Comparison of ENCODE assay signal across 15 cellular contexts in the genomic region with DNA sequence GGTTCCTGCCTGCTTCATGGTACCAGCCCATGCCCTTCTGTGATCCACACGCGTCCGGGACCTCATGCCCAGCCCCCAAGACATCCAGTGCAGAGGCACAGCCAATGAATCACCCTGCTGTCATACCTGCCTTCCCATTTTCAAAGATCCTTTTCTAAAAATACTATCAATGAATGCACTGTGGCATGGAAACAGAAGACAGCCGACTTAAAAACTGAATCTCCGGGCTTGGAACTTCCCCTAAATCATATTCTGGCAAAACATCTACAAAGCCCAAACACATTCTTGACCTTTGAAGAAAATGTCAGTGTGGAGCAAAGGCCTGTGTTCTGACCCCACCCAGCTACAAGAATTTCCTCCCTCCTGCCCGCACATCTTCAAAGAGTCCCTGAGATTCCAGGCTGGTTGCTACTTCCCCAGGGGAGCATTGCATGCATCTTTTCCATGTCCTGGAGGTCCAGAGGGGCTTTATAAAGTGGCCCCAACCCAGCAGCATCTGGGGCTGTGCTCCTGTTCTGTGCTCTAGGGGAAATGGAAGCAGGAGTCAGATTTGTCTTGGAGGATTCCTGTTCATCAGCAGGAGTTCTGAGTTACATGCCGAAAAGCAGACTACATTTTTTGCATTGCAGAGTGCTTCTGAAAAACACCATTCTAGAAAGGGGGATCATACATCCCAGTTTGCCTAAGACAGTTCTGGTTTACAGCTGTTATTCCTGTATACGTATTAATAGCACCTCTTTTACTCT.
DNase-seq lines count a peak whose midpoint lies in the region; ATAC-seq, FAIRE-seq and TF ChIP-seq lines count a peak whose summit lies in the region.
"Had no signal": no experiment of that assay in that cellular context is flagged by ENCODE, and none has a peak within 500 bp of the region (broad histone marks: within the 10 kb centered on the region; RNA-seq: fewer than 3 reads in every experiment).

No MANE protein-coding gene starts in this region.

- no peak overlapping the region for H2AFZ ChIP-seq in keratinocyte (ENCODE audit: control insufficient read depth, low read length)

- H3K9me3 ChIP-seq in adipocyte (ENCODE audit: control insufficient read depth, low read length) (peaks cover 5% of the 10 kb centered on the region), keratinocyte (ENCODE audit: control insufficient read depth, low read depth, low read length) (no peaks in the 10 kb centered on the region), stomach smooth muscle (ENCODE audit: control insufficient read depth in 2 of 2, low read length in 2 of 2) (no peaks in the 10 kb centered on the region)
- H3K9me3 ChIP-seq: adrenal gland, tibial nerve had no signal

- peak overlapping the region; percentile 47 for H3K4me2 ChIP-seq in keratinocyte (ENCODE audit: control insufficient read depth, extremely low read depth, insufficient read depth, low read depth, low read length)

- FAIRE-seq in keratinocyte (lab: Jason Lieb, UNC): no peak
- FAIRE-seq: A204.1 had no signal

- dilution Hi-C loops in keratinocyte (cut with MboI; ENCODE audit: extremely low pct_ligation_motif_present, low sequenced_read_pairs): no loop called here

- peaks cover 27% of the 10 kb centered on the region for H3K27me3 Mint-ChIP-seq in activated CD8-positive, alpha-beta memory T cell treated with anti-CD3 and anti-CD28 coated beads, Interleukin-2, amount 10 ng/mL, durations not matched to agents 7 days and 5 days

- H3K36me3 Mint-ChIP-seq in activated CD8-positive, alpha-beta memory T cell treated with anti-CD3 and anti-CD28 coated beads, Interleukin-2, amount 10 ng/mL, durations not matched to agents 7 days and 5 days: no peaks in the 10 kb centered on the region

- no peaks in the 10 kb centered on the region for H3K36me3 ChIP-seq in adipocyte (ENCODE audit: control insufficient read depth, insufficient read depth, low read length, severe bottlenecking)
- no peaks in the 10 kb centered on the region for H3K36me3 ChIP-seq in keratinocyte (ENCODE audit: control insufficient read depth in 2 of 2, extremely low read depth in 1 of 2, insufficient read depth in 2 of 2, low read length in 2 of 2)
- H3K36me3 ChIP-seq in stomach smooth muscle (ENCODE audit: control insufficient read depth in 2 of 2, insufficient read depth in 2 of 2, low read length in 2 of 2): no peaks in the 10 kb centered on the region
- H3K36me3 ChIP-seq: adrenal gland, tibial nerve had no signal

- no peaks in the 10 kb centered on the region for H3K9me3 Mint-ChIP-seq in activated CD8-positive, alpha-beta memory T cell treated with anti-CD3 and anti-CD28 coated beads, Interleukin-2, amount 10 ng/mL, durations not matched to agents 7 days and 5 days (ENCODE audit: low read depth)

- peaks cover 5% of the 10 kb centered on the region for H3K4me1 Mint-ChIP-seq in activated CD8-positive, alpha-beta memory T cell treated with anti-CD3 and anti-CD28 coated beads, Interleukin-2, amount 10 ng/mL, durations not matched to agents 7 days and 5 days

- no peaks in the 10 kb centered on the region for H3K9me1 ChIP-seq in keratinocyte (ENCODE audit: control insufficient read depth, extremely low read depth, insufficient read depth, low read length)

- H3K9ac ChIP-seq in adipocyte (ENCODE audit: low read length): peak overlapping the region; percentile 37
- H3K9ac ChIP-seq in keratinocyte (ENCODE audit: control insufficient read depth, extremely low read depth, insufficient read depth, low read length): no peak overlapping the region
- H3K9ac ChIP-seq in stomach smooth muscle (ENCODE audit: low read length in 2 of 2): no peak overlapping the region

- no peak for ATAC-seq in activated CD8-positive, alpha-beta memory T cell treated with anti-CD3 and anti-CD28 coated beads, Interleukin-2, amount 10 ng/mL, durations not matched to agents 7 days and 5 days
- no peak for ATAC-seq in HG03025 (IDR thresholded peaks at IDR 0.05; ENCODE audit: low FRiP score, unreplicated experiment)

- CTCF ChIA-PET in activated CD8-positive, alpha-beta memory T cell treated with anti-CD3 and anti-CD28 coated beads, Interleukin-2, amount 10 ng/mL, durations not matched to agents 7 days and 5 days (lab: Charles Lee): no interaction called here

- TF ChIP-seq CTCF in keratinocyte (optimal IDR thresholded peaks at IDR 0.05 in 1 of 3, IDR thresholded peaks at IDR 0.05 in 1 of 3, conservative IDR thresholded peaks at IDR 0.05 in 1 of 3; ENCODE audit: extremely low read depth in 1 of 3, insufficient read depth in 2 of 3, low read length in 3 of 3): no peak

- no peaks in the 10 kb centered on the region for H3K79me2 ChIP-seq in keratinocyte (ENCODE audit: control insufficient read depth, insufficient read depth, low read length)

- H3K27me3 ChIP-seq in adipocyte (replicated peaks; ENCODE audit: control insufficient read depth, insufficient read depth, low read length) (no peaks in the 10 kb centered on the region), keratinocyte (ENCODE audit: control insufficient read depth, extremely low read depth, insufficient read depth, low read length) (peaks cover 4% of the 10 kb centered on the region), stomach smooth muscle (ENCODE audit: control insufficient read depth in 1 of 2, insufficient read depth in 2 of 2, low read length in 2 of 2) (no peaks in the 10 kb centered on the region)
- H3K27me3 ChIP-seq: adrenal gland, tibial nerve had no signal

- H3K4me3 ChIP-seq in adipocyte (ENCODE audit: low read length) (peak overlapping the region; percentile 29), keratinocyte (ENCODE audit: control insufficient read depth in 2 of 3, extremely low read depth in 1 of 3, insufficient read depth in 2 of 3, low read depth in 1 of 3, low read length in 3 of 3) (no peak overlapping the region), stomach smooth muscle (ENCODE audit: low read length in 2 of 2) (peak overlapping the region in 1 of 2 donors; percentile 35)
- H3K4me3 ChIP-seq: adrenal gland, tibial nerve had no signal

- peaks cover 27% of the 10 kb centered on the region for H3K4me1 ChIP-seq in adipocyte (ENCODE audit: control insufficient read depth, insufficient read depth, low read length)
- H3K4me1 ChIP-seq in keratinocyte (ENCODE audit: control insufficient read depth, extremely low read depth, insufficient read depth, low read length): peaks cover 18% of the 10 kb centered on the region
- peaks cover 53% of the 10 kb centered on the region for H3K4me1 ChIP-seq in stomach smooth muscle (ENCODE audit: control insufficient read depth, insufficient read depth, low read length)
- H3K4me1 ChIP-seq: adrenal gland had no signal

- H4K20me1 ChIP-seq in keratinocyte (ENCODE audit: control insufficient read depth, extremely low read depth, insufficient read depth, low read length): no peaks in the 10 kb centered on the region

- H3K27ac ChIP-seq in keratinocyte (ENCODE audit: control insufficient read depth, insufficient read depth, low read length) (no peak overlapping the region), stomach smooth muscle (ENCODE audit: low read length) (peak overlapping the region; percentile 96)

- DNase-seq in activated CD8-positive, alpha-beta memory T cell treated with anti-CD3 and anti-CD28 coated beads, Interleukin-2, amount 10 ng/mL, durations not matched to agents 7 days and 5 days: peak; percentile 19
- DNase-seq in activated CD8-positive, alpha-beta memory T cell treated with anti-CD3 and anti-CD28 coated beads, Interleukin-2, amount 50 U/mL, for 48 hours: no peak
- DNase-seq in adipocyte (ENCODE audit: low read depth): peak; percentile 44
- no peak for DNase-seq in keratinocyte (ENCODE audit: low read depth, low spot score)
- no peak for DNase-seq in MV-4-11 (lab: John Stamatoyannopoulos, UW)
- no peak for DNase-seq in KG1 (lab: John Stamatoyannopoulos, UW)
- DNase-seq: DMS153; NCI-H1092 treated with DMSO at 0.1 percent for 48 hours; NCI-H510A; stimulated activated CD4-positive, alpha-beta T cell treated with anti-CD3 and anti-CD28 coated beads, Interleukin-12 subunit alpha, Interleukin-12 subunit beta, amount 100 ng/mL, for 4 hours had no signal

- H3K4me3 Mint-ChIP-seq in activated CD8-positive, alpha-beta memory T cell treated with anti-CD3 and anti-CD28 coated beads, Interleukin-2, amount 10 ng/mL, durations not matched to agents 7 days and 5 days: no peak overlapping the region

- no peak overlapping the region for H3K27ac Mint-ChIP-seq in activated CD8-positive, alpha-beta memory T cell treated with anti-CD3 and anti-CD28 coated beads, Interleukin-2, amount 10 ng/mL, durations not matched to agents 7 days and 5 days

Comparison
In these comparisons a context has a peak if more than half of its experiments do, and no peak if none do; other contexts are left out.
1. DNase-seq: peak in activated CD8-positive, alpha-beta memory T cell treated with anti-CD3 and anti-CD28 coated beads, Interleukin-2, amount 10 ng/mL, durations not matched to agents 7 days and 5 days (single experiment) and adipocyte (single experiment); none in activated CD8-positive, alpha-beta memory T cell treated with anti-CD3 and anti-CD28 coated beads, Interleukin-2, amount 50 U/mL, for 48 hours (single experiment), keratinocyte (single experiment), MV-4-11 (single experiment) and KG1 (single experiment).